19 cellular contexts compared by ENCODE assay signal in the genomic region with DNA sequence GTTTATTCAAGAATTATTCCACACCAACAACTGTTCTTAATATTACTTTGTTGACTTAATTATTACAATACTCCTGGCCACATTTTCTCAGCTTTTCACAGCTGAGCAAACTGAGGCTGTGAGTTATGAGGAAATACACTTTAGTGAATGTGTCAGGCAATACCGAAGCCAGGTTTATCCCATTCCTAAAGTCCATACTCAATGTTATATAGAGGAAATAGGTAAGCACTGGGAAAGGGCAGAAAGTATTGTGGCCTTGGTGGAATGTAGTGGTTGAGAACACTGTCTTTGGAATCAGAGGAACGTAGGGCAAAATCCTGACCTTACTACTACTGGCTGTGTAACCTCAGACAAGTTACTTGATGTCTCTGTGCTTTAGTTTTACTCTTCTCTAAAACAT.
A peak's percentile ranks its signal among the peaks of the same experiment; 100 is the strongest.
DNase-seq lines count a peak whose midpoint lies in the region; ATAC-seq, FAIRE-seq and TF ChIP-seq lines count a peak whose summit lies in the region.
"Had no signal": no experiment of that assay in that cellular context is flagged by ENCODE, and none has a peak within 500 bp of the region (broad histone marks: within the 10 kb centered on the region; RNA-seq: fewer than 3 reads in every experiment).

No MANE protein-coding gene starts in this region.

- H3K4me1 ChIP-seq in small intestine (ENCODE audit: control insufficient read depth in 2 of 2, insufficient read depth in 1 of 2, low read depth in 1 of 2, low read length in 1 of 2) = no peaks in the 10 kb centered on the region
- H3K4me1 ChIP-seq in upper lobe of left lung = no peaks in the 10 kb centered on the region

- POLR2A ChIA-PET in activated CD8-positive, alpha-beta T cell treated with anti-CD3 and anti-CD28 coated beads for 36 hours (lab: Charles Lee) = no interaction called here

- ATAC-seq in activated CD8-positive, alpha-beta T cell treated with anti-CD3 and anti-CD28 coated beads for 36 hours = no peak
- ATAC-seq in upper lobe of left lung (ENCODE audit: low FRiP score in 2 of 2) = no peak

- FAIRE-seq in small intestine (lab: Jason Lieb, UNC) = no peak
- FAIRE-seq: H54 had no signal

- CTCF ChIA-PET in activated CD8-positive, alpha-beta T cell treated with anti-CD3 and anti-CD28 coated beads for 36 hours (lab: Charles Lee) = no interaction called here

- no peaks in the 10 kb centered on the region for H3K36me3 ChIP-seq in small intestine (ENCODE audit: control insufficient read depth in 2 of 2, insufficient read depth in 2 of 2, low read length in 2 of 2)
- peaks cover 0 to 3% (median 0%) of the 10 kb centered on the region in 4 donors for H3K36me3 ChIP-seq in upper lobe of left lung
- H3K36me3 ChIP-seq: SJSA1 had no signal

- H3K36me3 Mint-ChIP-seq in activated CD8-positive, alpha-beta T cell treated with anti-CD3 and anti-CD28 coated beads for 36 hours (ENCODE audit: low read depth) = no peaks in the 10 kb centered on the region

- no peaks in the 10 kb centered on the region for H3K4me1 Mint-ChIP-seq in activated CD8-positive, alpha-beta T cell treated with anti-CD3 and anti-CD28 coated beads for 36 hours (ENCODE audit: low read depth)
- H3K4me1 Mint-ChIP-seq: B cell had no signal

- no peaks in the 10 kb centered on the region for H3K9me3 ChIP-seq in small intestine (ENCODE audit: control insufficient read depth, low read depth)
- no peaks in the 10 kb centered on the region for H3K9me3 ChIP-seq in upper lobe of left lung
- H3K9me3 ChIP-seq: SJSA1 had no signal

- TF ChIP-seq CTCF in choroid plexus epithelial cell (conservative IDR thresholded peaks at IDR 0.05; ENCODE audit: low read depth, low read length) (no peak), upper lobe of left lung (IDR thresholded peaks at IDR 0.05) (no peak)
- no peak for TF ChIP-seq CTCF in activated CD8-positive, alpha-beta T cell treated with anti-CD3 and anti-CD28 coated beads for 36 hours (IDR thresholded peaks at IDR 0.05)

- intact Hi-C loops in activated CD8-positive, alpha-beta T cell treated with anti-CD3 and anti-CD28 coated beads for 36 hours (cut with micrococcal nuclease) = no loop called here

- TF ChIP-seq POLR2A in upper lobe of left lung (IDR thresholded peaks at IDR 0.05) = no peak

- no peaks in the 10 kb centered on the region for H3K27me3 ChIP-seq in small intestine (ENCODE audit: control insufficient read depth in 2 of 2, insufficient read depth in 2 of 2, low read length in 2 of 2)
- H3K27me3 ChIP-seq in upper lobe of left lung = no peaks in the 10 kb centered on the region
- H3K27me3 ChIP-seq: SJSA1 had no signal

- no peak overlapping the region for H3K4me3 Mint-ChIP-seq in activated CD8-positive, alpha-beta T cell treated with anti-CD3 and anti-CD28 coated beads for 36 hours
- H3K4me3 Mint-ChIP-seq: B cell; CD4-positive, alpha-beta T cell had no signal

- no peaks in the 10 kb centered on the region for H3K9me3 Mint-ChIP-seq in activated CD8-positive, alpha-beta T cell treated with anti-CD3 and anti-CD28 coated beads for 36 hours

- no peak overlapping the region for H3K27ac Mint-ChIP-seq in activated CD8-positive, alpha-beta T cell treated with anti-CD3 and anti-CD28 coated beads for 36 hours
- H3K27ac Mint-ChIP-seq: B cell; CD4-positive, alpha-beta T cell had no signal

- no peak overlapping the region for H3K4me3 ChIP-seq in choroid plexus epithelial cell (ENCODE audit: low read depth, low read length)
- no peak overlapping the region for H3K4me3 ChIP-seq in small intestine (ENCODE audit: low read depth in 1 of 2, low read length in 2 of 2)
- H3K4me3 ChIP-seq in upper lobe of left lung = no peak overlapping the region
- H3K4me3 ChIP-seq: SJSA1 had no signal

- DNase-seq in M059J (ENCODE audit: low read depth) (peak; percentile 61), choroid plexus epithelial cell (ENCODE audit: low read depth) (peak; percentile 63), kidney glomerular epithelial cell (lab: John Stamatoyannopoulos, UW) (peak; percentile 27), small intestine (peak; percentile 6), NCI-H187 treated with DMSO at 0.1 percent for 48 hours (lab: John Stamatoyannopoulos, UW) (no peak), NCI-H446 treated with DMSO at 0.1 percent for 48 hours (lab: John Stamatoyannopoulos, UW) (no peak), upper lobe of left lung (no peak)
- DNase-seq in activated CD8-positive, alpha-beta T cell treated with anti-CD3 and anti-CD28 coated beads for 36 hours = no peak
- DNase-seq: CD4-positive, alpha-beta T cell; DND-41; GF-D8; NCI-H1436; NCI-H526 treated with DMSO at 0.1 percent for 48 hours; NK-92 treated with Interleukin-12 subunit alpha and Interleukin-12 subunit beta, amount 100 ng/mL, for 24 hours; OCI-M1 had no signal

- no peak overlapping the region for H3K27ac ChIP-seq in small intestine (ENCODE audit: low read depth in 1 of 2, low read length in 1 of 2)
- H3K27ac ChIP-seq in upper lobe of left lung = no peak overlapping the region
- H3K27ac ChIP-seq: RWPE1, SJSA1 had no signal

- no peak for TF ChIP-seq EP300 in upper lobe of left lung (IDR thresholded peaks at IDR 0.05)

- WGBS in small intestine, 3 donors = 48 to 74% (median 49%) methylated on average over 2 of the region's 2 CpGs
- whole genome bisulfite sequencing in upper lobe of left lung, 2 donors = 89 to 93% methylated on average over 2 of the region's 2 CpGs

- H3K27me3 Mint-ChIP-seq in activated CD8-positive, alpha-beta T cell treated with anti-CD3 and anti-CD28 coated beads for 36 hours = no peaks in the 10 kb centered on the region
- H3K27me3 Mint-ChIP-seq: B cell; CD4-positive, alpha-beta T cell had no signal

Comparison
In these comparisons a context has a peak if more than half of its experiments do, and no peak if none do; other contexts are left out.
1. DNase-seq: peak in M059J (single experiment), choroid plexus epithelial cell (single experiment), kidney glomerular epithelial cell (single experiment) and small intestine (single experiment); none in NCI-H187 treated with DMSO at 0.1 percent for 48 hours (single experiment), NCI-H446 treated with DMSO at 0.1 percent for 48 hours (single experiment), activated CD8-positive, alpha-beta T cell treated with anti-CD3 and anti-CD28 coated beads for 36 hours (single experiment) and upper lobe of left lung (0 of 2).